Comparison of ENCODE assay signal across 8 cellular contexts in genomic region chr6:27772261-27773001, GRCh38.
A peak's percentile ranks its signal among the peaks of the same experiment; 100 is the strongest.
DNase-seq lines count a peak whose midpoint lies in the region; ATAC-seq and TF ChIP-seq lines count a peak whose summit lies in the region.

No MANE protein-coding gene starts in this region.

- no peaks in the 10 kb centered on the region for H3K9me3 ChIP-seq in CD4-positive, alpha-beta T cell (ENCODE audit: control insufficient read depth, low read length)
- H3K9me3 ChIP-seq in tibial artery = no peaks in the 10 kb centered on the region

- peak; percentile 97 for ATAC-seq in CD4-positive, alpha-beta T cell (ENCODE audit: poor library complexity)
- peak; percentile 78 for ATAC-seq in GM21529 (IDR thresholded peaks at IDR 0.05; ENCODE audit: unreplicated experiment)

- CTCF ChIA-PET in CD4-positive, alpha-beta T cell (lab: Charles Lee) = interaction anchor here (0.6 to 3.2 kb wide), 33 partner anchors 9 to 1729 kb away, joined by 3 to 60 read pairs (median 5); a partner anchor contains a TSS

- no peak overlapping the region for H3K27ac ChIP-seq in CD4-positive, alpha-beta T cell (ENCODE audit: low read depth, low read length)
- no peak overlapping the region for H3K27ac ChIP-seq in tibial artery

- intact Hi-C loops in CD4-positive, alpha-beta T cell (cut with DNase I, micrococcal nuclease) = loop anchor here (1.0 kb wide), 1 partner anchor 123 kb away; no protein-coding TSS in a partner anchor
- intact Hi-C loops in tibial artery (cut with DNase I; ENCODE audit: low total_unique reads) = loop anchor here (2.0 kb wide), 1 partner anchor 122 kb away; no protein-coding TSS in a partner anchor

- DNase-seq in CD4-positive, alpha-beta T cell = peak; percentile 70 to 89 (median 82)
- DNase-seq in LNCaP clone FGC (ENCODE audit: low read depth) = peak; percentile 92
- peak; percentile 71 to 80 for DNase-seq in SHP77 (lab: John Stamatoyannopoulos, UW)
- peak; percentile 81 for DNase-seq in activated gamma-delta T cell treated with anti-CD3 and anti-CD28 coated beads, Interleukin-2, amount 50 U/mL, for 16 hours (ENCODE audit: low read depth)
- DNase-seq in glomerular visceral epithelial cell (ENCODE audit: extremely low spot score) = peak; percentile 83
- DNase-seq in osteocyte (ENCODE audit: extremely low spot score, unreplicated experiment) = peak; percentile 94
- DNase-seq in tibial artery = peak; percentile 82 to 90

- H3K27me3 Mint-ChIP-seq in CD4-positive, alpha-beta T cell = peaks cover 18% of the 10 kb centered on the region
- peaks cover 39% of the 10 kb centered on the region for H3K27me3 Mint-ChIP-seq in osteocyte (ENCODE audit: unreplicated experiment)

- no peak overlapping the region for H3K27ac Mint-ChIP-seq in CD4-positive, alpha-beta T cell
- no peak overlapping the region for H3K27ac Mint-ChIP-seq in osteocyte (ENCODE audit: unreplicated experiment)

- H3K4me3 ChIP-seq in LNCaP clone FGC (ENCODE audit: low read depth, low read length) (peak overlapping the region; percentile 40), tibial artery (no peak overlapping the region)

- no peaks in the 10 kb centered on the region for H3K36me3 ChIP-seq in tibial artery

- POLR2A ChIA-PET in CD4-positive, alpha-beta T cell (lab: Charles Lee) = interaction anchor here (0.6 to 2.3 kb wide), 20 partner anchors 10 to 1083 kb away, joined by 3 to 53 read pairs (median 5); a partner anchor contains a TSS

- peak overlapping the region; percentile 36 for H3K4me3 Mint-ChIP-seq in CD4-positive, alpha-beta T cell
- H3K4me3 Mint-ChIP-seq in osteocyte (ENCODE audit: unreplicated experiment) = no peak overlapping the region

- peaks cover 10% of the 10 kb centered on the region for H3K27me3 ChIP-seq in CD4-positive, alpha-beta T cell (ENCODE audit: control insufficient read depth, insufficient read depth, low read length)
- peaks cover 0 to 51% of the 10 kb centered on the region in 2 donors for H3K27me3 ChIP-seq in tibial artery

- H3K9me3 Mint-ChIP-seq in CD4-positive, alpha-beta T cell = no peaks in the 10 kb centered on the region
- no peaks in the 10 kb centered on the region for H3K9me3 Mint-ChIP-seq in osteocyte (ENCODE audit: unreplicated experiment)

- H3K4me1 ChIP-seq in tibial artery = peaks cover 0 to 10% (median 4%) of the 10 kb centered on the region in 4 donors

- peak; percentile 90 for TF ChIP-seq CTCF in CD4-positive, alpha-beta T cell (IDR thresholded peaks at IDR 0.05)
- TF ChIP-seq CTCF in LNCaP clone FGC (IDR thresholded peaks at IDR 0.05; ENCODE audit: control insufficient read depth, extremely low read depth, insufficient read depth) (peak; percentile 95), osteocyte (IDR thresholded peaks at IDR 0.05) (peak; percentile 97), tibial artery (IDR thresholded peaks at IDR 0.05) (peak; percentile 83 to 95)

- no peaks in the 10 kb centered on the region for H3K36me3 Mint-ChIP-seq in CD4-positive, alpha-beta T cell (ENCODE audit: low read depth)
- H3K36me3 Mint-ChIP-seq in osteocyte (ENCODE audit: unreplicated experiment) = no peaks in the 10 kb centered on the region

- peaks cover 9% of the 10 kb centered on the region for H3K4me1 Mint-ChIP-seq in CD4-positive, alpha-beta T cell (ENCODE audit: low read depth)
- H3K4me1 Mint-ChIP-seq in osteocyte (ENCODE audit: unreplicated experiment) = peaks cover 3% of the 10 kb centered on the region
